ENCODE assay signal across 30 cellular contexts in genomic region chr13:65841156-65841555, GRCh38.
"Had no signal": no experiment of that assay in that cellular context is flagged by ENCODE, and none has a peak within 500 bp of the region (broad histone marks: within the 10 kb centered on the region; RNA-seq: fewer than 3 reads in every experiment).

No MANE protein-coding gene starts in this region.

- H3K4me1 Mint-ChIP-seq: activated CD4-positive, alpha-beta memory T cell treated with anti-CD3 and anti-CD28 coated beads, Interleukin-2, amount 10 ng/mL, durations not matched to agents 7 days and 5 days; activated CD4-positive, alpha-beta T cell treated with anti-CD3 and anti-CD28 coated beads, Interleukin-2, amount 10 ng/mL, durations not matched to agents 7 days and 5 days; activated naive CD4-positive, alpha-beta T cell treated with anti-CD3 and anti-CD28 coated beads, Interleukin-2, amount 10 ng/mL, durations not matched to agents 7 days and 5 days; activated naive CD8-positive, alpha-beta T cell treated with anti-CD3 and anti-CD28 coated beads, Interleukin-2, amount 10 ng/mL, durations not matched to agents 7 days and 5 days; brain had no signal

- H3K9me3 Mint-ChIP-seq: activated naive CD8-positive, alpha-beta T cell treated with anti-CD3 and anti-CD28 coated beads, Interleukin-2, amount 10 ng/mL, durations not matched to agents 7 days and 5 days; brain; endodermal cell had no signal

- H3K27me3 Mint-ChIP-seq: activated CD4-positive, alpha-beta memory T cell treated with anti-CD3 and anti-CD28 coated beads, Interleukin-2, amount 10 ng/mL, durations not matched to agents 7 days and 5 days; activated CD4-positive, alpha-beta T cell treated with anti-CD3 and anti-CD28 coated beads, Interleukin-2, amount 10 ng/mL, durations not matched to agents 7 days and 5 days; activated naive CD4-positive, alpha-beta T cell treated with anti-CD3 and anti-CD28 coated beads, Interleukin-2, amount 10 ng/mL, durations not matched to agents 7 days and 5 days; activated naive CD8-positive, alpha-beta T cell treated with anti-CD3 and anti-CD28 coated beads, Interleukin-2, amount 10 ng/mL, durations not matched to agents 7 days and 5 days; activated T-cell treated with anti-CD3 and anti-CD28 coated beads, Interleukin-2, amount 50 U/mL, for 24 hours; brain; dendritic cell treated with granulocyte-macrophage colony-stimulating factor and Interleukin-4, amounts not matched to agents 40 ng/mL and 50 ng/mL, for 4 days had no signal

- H3K4me3 ChIP-seq: ascending aorta, breast epithelium, cardiac muscle cell, coronary artery, dorsolateral prefrontal cortex had no signal

- ATAC-seq: activated naive CD4-positive, alpha-beta T cell treated with anti-CD3 and anti-CD28 coated beads, Interleukin-2, amount 50 U/mL, for 72 hours; activated T-cell treated with anti-CD3 and anti-CD28 coated beads, Interleukin-2, amount 50 U/mL, for 72 hours; esophagus mucosa had no signal

- H3K36me3 ChIP-seq: ascending aorta, breast epithelium, cardiac muscle cell had no signal

- H3K4me1 ChIP-seq: ascending aorta, breast epithelium had no signal

- H3K27me3 ChIP-seq: ascending aorta, breast epithelium, cardiac muscle cell, dorsolateral prefrontal cortex had no signal

- H3K9me3 ChIP-seq: ascending aorta, breast epithelium had no signal

- H3K36me3 Mint-ChIP-seq: activated naive CD4-positive, alpha-beta T cell treated with anti-CD3 and anti-CD28 coated beads, Interleukin-2, amount 10 ng/mL, durations not matched to agents 7 days and 5 days; activated naive CD8-positive, alpha-beta T cell treated with anti-CD3 and anti-CD28 coated beads, Interleukin-2, amount 10 ng/mL, durations not matched to agents 7 days and 5 days; brain had no signal

- DNase-seq: activated CD4-positive, alpha-beta memory T cell treated with anti-CD3 and anti-CD28 coated beads, Interleukin-2, amount 10 ng/mL, durations not matched to agents 7 days and 5 days; activated CD4-positive, alpha-beta T cell treated with anti-CD3 and anti-CD28 coated beads for 1 hour; activated CD4-positive, alpha-beta T cell treated with anti-CD3 and anti-CD28 coated beads for 4 hours; activated CD4-positive, alpha-beta T cell treated with anti-CD3 and anti-CD28 coated beads, Interleukin-2, amount 10 ng/mL, durations not matched to agents 7 days and 5 days; activated CD4-positive, alpha-beta T cell treated with anti-CD3 and anti-CD28 coated beads, Interleukin-2, amount 50 U/mL, for 4 hours; activated CD4-positive, CD25-positive, alpha-beta regulatory T cell; activated CD8-positive, alpha-beta memory T cell treated with anti-CD3 and anti-CD28 coated beads, Interleukin-2, amount 50 U/mL, for 48 hours; activated gamma-delta T cell; activated naive CD4-positive, alpha-beta T cell; activated naive CD4-positive, alpha-beta T cell treated with anti-CD3 and anti-CD28 coated beads, Interleukin-2, amount 10 ng/mL, durations not matched to agents 7 days and 5 days; activated naive CD8-positive, alpha-beta T cell treated with anti-CD3 and anti-CD28 coated beads, Interleukin-2, amount 10 ng/mL, durations not matched to agents 7 days and 5 days; activated T-cell treated with anti-CD3 and anti-CD28 coated beads for 4 hours; activated T-cell treated with anti-CD3 and anti-CD28 coated beads, Interleukin-2, amount 50 U/mL, for 24 hours; activated T-cell treated with anti-CD3 and anti-CD28 coated beads, Interleukin-2, amount 50 U/mL, for 72 hours; central memory CD4-positive, alpha-beta T cell; cerebellar nuclear complex; dorsolateral prefrontal cortex; effector memory CD4-positive, alpha-beta T cell; endodermal cell; foreskin melanocyte; head of caudate nucleus; T-helper 2 cell had no signal

- H3K4me3 Mint-ChIP-seq: activated CD4-positive, alpha-beta memory T cell treated with anti-CD3 and anti-CD28 coated beads, Interleukin-2, amount 10 ng/mL, durations not matched to agents 7 days and 5 days; activated CD4-positive, alpha-beta T cell treated with anti-CD3 and anti-CD28 coated beads, Interleukin-2, amount 10 ng/mL, durations not matched to agents 7 days and 5 days; activated naive CD4-positive, alpha-beta T cell treated with anti-CD3 and anti-CD28 coated beads, Interleukin-2, amount 10 ng/mL, durations not matched to agents 7 days and 5 days; activated naive CD8-positive, alpha-beta T cell treated with anti-CD3 and anti-CD28 coated beads, Interleukin-2, amount 10 ng/mL, durations not matched to agents 7 days and 5 days; activated T-cell treated with anti-CD3 and anti-CD28 coated beads, Interleukin-2, amount 50 U/mL, for 24 hours; activated T-cell treated with anti-CD3 and anti-CD28 coated beads, Interleukin-2, amount 50 U/mL, for 72 hours; brain; dendritic cell treated with granulocyte-macrophage colony-stimulating factor and Interleukin-4, amounts not matched to agents 40 ng/mL and 50 ng/mL, for 4 days; endodermal cell had no signal

- H3K27ac ChIP-seq: ascending aorta, breast epithelium, cardiac muscle cell, coronary artery, dorsolateral prefrontal cortex had no signal

- H3K27ac Mint-ChIP-seq: activated CD4-positive, alpha-beta memory T cell treated with anti-CD3 and anti-CD28 coated beads, Interleukin-2, amount 10 ng/mL, durations not matched to agents 7 days and 5 days; activated CD4-positive, alpha-beta T cell treated with anti-CD3 and anti-CD28 coated beads, Interleukin-2, amount 10 ng/mL, durations not matched to agents 7 days and 5 days; activated naive CD4-positive, alpha-beta T cell treated with anti-CD3 and anti-CD28 coated beads, Interleukin-2, amount 10 ng/mL, durations not matched to agents 7 days and 5 days; activated naive CD4-positive, alpha-beta T cell treated with anti-CD3 and anti-CD28 coated beads, Interleukin-2, amount 50 U/mL, for 72 hours; activated naive CD8-positive, alpha-beta T cell treated with anti-CD3 and anti-CD28 coated beads, Interleukin-2, amount 10 ng/mL, durations not matched to agents 7 days and 5 days; activated T-cell treated with anti-CD3 and anti-CD28 coated beads, Interleukin-2, amount 50 U/mL, for 24 hours; activated T-cell treated with anti-CD3 and anti-CD28 coated beads, Interleukin-2, amount 50 U/mL, for 72 hours; brain; dendritic cell treated with granulocyte-macrophage colony-stimulating factor and Interleukin-4, amounts not matched to agents 40 ng/mL and 50 ng/mL, for 4 days; endodermal cell had no signal
